In genomic region chr6:13466304-13467215, GRCh38 we compare ENCODE assay signal across 1 cellular context.
TF ChIP-seq lines count a peak whose summit lies in the region.

No MANE protein-coding gene starts in this region.

TF ChIP-seq in SK-N-SH treated with all-trans-retinoic acid at 6 μM for 48 hours, 23 proteins besides CTCF, POLR2A, EP300 and RAD21 (continued from another document):
- TF ChIP-seq TSHZ2 (CRISPR knock-in tag; IDR thresholded peaks at IDR 0.05), result no peak
TF ChIP-seq in SK-N-SH treated with all-trans-retinoic acid at 6 μM for 48 hours: peak in this region for 1.
